23 cellular contexts compared by ENCODE assay signal in genomic region chr6:148164645-148165044, GRCh38.
DNase-seq lines count a peak whose midpoint lies in the region; ATAC-seq and TF ChIP-seq lines count a peak whose summit lies in the region.
"Had no signal": no experiment of that assay in that cellular context is flagged by ENCODE, and none has a peak within 500 bp of the region (broad histone marks: within the 10 kb centered on the region; RNA-seq: fewer than 3 reads in every experiment).

No MANE protein-coding gene starts in this region.

- CTCF ChIA-PET in IMR-90 (lab: Yijun Ruan, JAX) = interaction anchor here (3.2 kb wide), 1 partner anchor 658 kb away, joined by 30 read pairs; no protein-coding TSS in a partner anchor

- H3K79me1 ChIP-seq in IMR-90 (ENCODE audit: low read depth in 1 of 2, low read length in 2 of 2) = no peaks in the 10 kb centered on the region

- H3K27ac Mint-ChIP-seq in stimulated activated effector memory CD8-positive, alpha-beta T cell treated with anti-CD3 and anti-CD28 coated beads, Interleukin-12 subunit alpha, Interleukin-12 subunit beta, amount 100 ng/mL, for 72 hours = no peak overlapping the region
- no peak overlapping the region for H3K27ac Mint-ChIP-seq in activated naive CD4-positive, alpha-beta T cell treated with anti-CD3 and anti-CD28 coated beads, Interleukin-2, amount 50 U/mL, for 72 hours
- H3K27ac Mint-ChIP-seq: CD4-positive, alpha-beta memory T cell; HFFc6 had no signal

- H2BK5ac ChIP-seq in IMR-90 (ENCODE audit: low read depth, low read length, poor library complexity, severe bottlenecking) = no peak overlapping the region

- H3K9ac ChIP-seq in IMR-90 (ENCODE audit: low read depth, low read length) = no peak overlapping the region
- H3K9ac ChIP-seq: BLaER1, KMS-11 had no signal

- no peak overlapping the region for H2BK20ac ChIP-seq in IMR-90 (ENCODE audit: low read depth, low read length)

- H3K56ac ChIP-seq in IMR-90 (ENCODE audit: extremely low read depth, insufficient read depth, low read length) = no peak overlapping the region

- H2AK5ac ChIP-seq in IMR-90 (ENCODE audit: low read depth, low read length) = no peak overlapping the region

- no peaks in the 10 kb centered on the region for H3K9me3 ChIP-seq in IMR-90 (ENCODE audit: control insufficient read depth, insufficient read depth, low read length)
- H3K9me3 ChIP-seq: BLaER1, Caco-2, SJSA1 had no signal

- BruUV-seq in IMR-90 (replicated peaks; lab: Mats Ljungman, UMichigan) = no TSS peak

- H4K91ac ChIP-seq in IMR-90 (ENCODE audit: insufficient read depth, low read depth, low read length) = no peak overlapping the region

- intact Hi-C loops in IMR-90 (cut with micrococcal nuclease) = loop anchor here (5.0 to 10.0 kb wide), 2 partner anchors 410 to 772 kb away; no protein-coding TSS in a partner anchor

- dilution Hi-C loops in IMR-90 (cut with HindIII; ENCODE audit: low sequenced_read_pairs, unreplicated experiment) = no loop called here

- no peak for TF ChIP-seq POLR2A in IMR-90 (IDR thresholded peaks at IDR 0.05; ENCODE audit: low read depth, low read length)

- no peak overlapping the region for H4K5ac ChIP-seq in IMR-90 (ENCODE audit: low read depth, low read length)

- H2BK15ac ChIP-seq in IMR-90 (ENCODE audit: low read depth, low read length) = no peak overlapping the region

- TF ChIP-seq RAD21 in IMR-90 (IDR thresholded peaks at IDR 0.05; ENCODE audit: low read length) = no peak

- no peak overlapping the region for H3K18ac ChIP-seq in IMR-90 (ENCODE audit: low read depth, low read length)

- H3K36me3 ChIP-seq in IMR-90 (ENCODE audit: control insufficient read depth, insufficient read depth, low read length) = no peaks in the 10 kb centered on the region
- H3K36me3 ChIP-seq: BLaER1, SJSA1 had no signal

- no peaks in the 10 kb centered on the region for H3K9me1 ChIP-seq in IMR-90 (ENCODE audit: insufficient read depth, low read length)

- H4K20me1 ChIP-seq in IMR-90 (ENCODE audit: insufficient read depth, low read length) = no peaks in the 10 kb centered on the region
- H4K20me1 ChIP-seq: BLaER1 had no signal

- no peak overlapping the region for H3K27ac ChIP-seq in IMR-90 (ENCODE audit: insufficient read depth, low read length)
- H3K27ac ChIP-seq: BLaER1, KMS-11, SJSA1 had no signal

- DNase-seq in IMR-90 = no peak
- DNase-seq in OCI-M1 (lab: John Stamatoyannopoulos, UW) = peak; percentile 21
- DNase-seq in choroid plexus epithelial cell (ENCODE audit: low read depth) = peak; percentile 30
- DNase-seq in stimulated activated effector memory CD8-positive, alpha-beta T cell treated with anti-CD3 and anti-CD28 coated beads, Interleukin-12 subunit alpha, Interleukin-12 subunit beta, amount 100 ng/mL, for 72 hours (ENCODE audit: low spot score in 2 of 2) = no peak
- no peak for DNase-seq in NCI-H1417 treated with DMSO at 0.1 percent for 48 hours (lab: John Stamatoyannopoulos, UW)
- no peak for DNase-seq in activated naive CD4-positive, alpha-beta T cell treated with anti-CD3 and anti-CD28 coated beads, Interleukin-2, amount 50 U/mL, for 72 hours (ENCODE audit: low spot score in 2 of 2)
- DNase-seq: ACHN; Caco-2; CD4-positive, alpha-beta memory T cell; DMS 273 treated with DMSO at 0.1 percent for 48 hours; DMS79 treated with DMSO at 0.1 percent for 48 hours; H7; HFFc6; NCI-H1105; NCI-H1694 treated with DMSO at 0.1 percent for 48 hours; NCI-H2081 treated with DMSO at 0.1 percent for 48 hours; NCI-H2171 treated with DMSO at 0.1 percent for 48 hours; NCI-H526 had no signal

- no peak overlapping the region for H2AFZ ChIP-seq in IMR-90 (replicated peaks; ENCODE audit: low read length, poor library complexity)

- no peaks in the 10 kb centered on the region; the same call in 1 of the 2 replicates for H3K27me3 ChIP-seq in IMR-90 (ENCODE audit: control insufficient read depth, insufficient read depth, low read length)
- H3K27me3 ChIP-seq: BLaER1, SJSA1 had no signal

- H3K36me3 Mint-ChIP-seq in stimulated activated effector memory CD8-positive, alpha-beta T cell treated with anti-CD3 and anti-CD28 coated beads, Interleukin-12 subunit alpha, Interleukin-12 subunit beta, amount 100 ng/mL, for 72 hours = no peaks in the 10 kb centered on the region
- H3K36me3 Mint-ChIP-seq in activated naive CD4-positive, alpha-beta T cell treated with anti-CD3 and anti-CD28 coated beads, Interleukin-2, amount 50 U/mL, for 72 hours = no peaks in the 10 kb centered on the region
- H3K36me3 Mint-ChIP-seq: CD4-positive, alpha-beta memory T cell had no signal

- in situ Hi-C loops in IMR-90 (cut with MboI; ENCODE audit: low sequenced_read_pairs) = loop anchor here (5.0 to 25.0 kb wide), 2 partner anchors 657 to 1302 kb away; partner anchors contain the start of gene SAMD5

- POLR2A ChIA-PET in IMR-90 (lab: Charles Lee; ENCODE audit: unreplicated experiment) = no interaction called here

- no peak overlapping the region for H3K14ac ChIP-seq in IMR-90 (replicated peaks; ENCODE audit: low read depth, low read length)

- H2BK120ac ChIP-seq in IMR-90 (ENCODE audit: low read depth, low read length) = no peak overlapping the region

- H3K4ac ChIP-seq in IMR-90 (ENCODE audit: low read depth, low read length) = no peak overlapping the region

- H3K4me2 ChIP-seq in IMR-90 (ENCODE audit: low read depth, low read length) = no peak overlapping the region
- H3K4me2 ChIP-seq: BLaER1, KMS-11 had no signal

- H3K23ac ChIP-seq in IMR-90 (ENCODE audit: low read depth, low read length) = no peak overlapping the region

- no peaks in the 10 kb centered on the region for H3K4me1 ChIP-seq in IMR-90 (ENCODE audit: control insufficient read depth, insufficient read depth, low read length)
- H3K4me1 ChIP-seq: BLaER1, Caco-2, SJSA1 had no signal

- TF ChIP-seq CTCF in IMR-90 (conservative IDR thresholded peaks at IDR 0.05; ENCODE audit: low read depth, low read length) (no peak), choroid plexus epithelial cell (conservative IDR thresholded peaks at IDR 0.05; ENCODE audit: low read depth, low read length) (no peak)

- H2AK9ac ChIP-seq in IMR-90 (replicated peaks; ENCODE audit: low read depth, low read length, poor library complexity) = peak overlapping the region; percentile 10

- H3K4me1 Mint-ChIP-seq in stimulated activated effector memory CD8-positive, alpha-beta T cell treated with anti-CD3 and anti-CD28 coated beads, Interleukin-12 subunit alpha, Interleukin-12 subunit beta, amount 100 ng/mL, for 72 hours = no peaks in the 10 kb centered on the region
- H3K4me1 Mint-ChIP-seq: CD4-positive, alpha-beta memory T cell had no signal

- H3K4me3 ChIP-seq in IMR-90 (ENCODE audit: insufficient read depth, low read depth, low read length) (no peak overlapping the region), choroid plexus epithelial cell (ENCODE audit: low read depth, low read length) (no peak overlapping the region)
- H3K4me3 ChIP-seq: BLaER1, SJSA1 had no signal

- H3K9me3 Mint-ChIP-seq in stimulated activated effector memory CD8-positive, alpha-beta T cell treated with anti-CD3 and anti-CD28 coated beads, Interleukin-12 subunit alpha, Interleukin-12 subunit beta, amount 100 ng/mL, for 72 hours = no peaks in the 10 kb centered on the region
- H3K9me3 Mint-ChIP-seq in activated naive CD4-positive, alpha-beta T cell treated with anti-CD3 and anti-CD28 coated beads, Interleukin-2, amount 50 U/mL, for 72 hours = no peaks in the 10 kb centered on the region
- H3K9me3 Mint-ChIP-seq: HFFc6 had no signal

- WGBS in IMR-90 (ENCODE audit: extremely low coverage in 2 of 2, insufficient read length in 1 of 2), 2 experiments = no CpG with 5 or more reads among the region's 4 CpGs

- no peak overlapping the region for H4K8ac ChIP-seq in IMR-90 (ENCODE audit: low read depth in 2 of 2, low read length in 2 of 2)

- H3K4me3 Mint-ChIP-seq in stimulated activated effector memory CD8-positive, alpha-beta T cell treated with anti-CD3 and anti-CD28 coated beads, Interleukin-12 subunit alpha, Interleukin-12 subunit beta, amount 100 ng/mL, for 72 hours = no peak overlapping the region
- H3K4me3 Mint-ChIP-seq: CD4-positive, alpha-beta memory T cell; HFFc6 had no signal

- no peak for ATAC-seq in IMR-90 (ENCODE audit: low read depth)
- peak; percentile 19 for ATAC-seq in stimulated activated effector memory CD8-positive, alpha-beta T cell treated with anti-CD3 and anti-CD28 coated beads, Interleukin-12 subunit alpha, Interleukin-12 subunit beta, amount 100 ng/mL, for 72 hours
- no peak for ATAC-seq in GM18498 (IDR thresholded peaks at IDR 0.05; ENCODE audit: unreplicated experiment)
- no peak for ATAC-seq in activated naive CD4-positive, alpha-beta T cell treated with anti-CD3 and anti-CD28 coated beads, Interleukin-2, amount 50 U/mL, for 72 hours
- ATAC-seq: Right ventricle myocardium inferior had no signal

TF ChIP-seq in IMR-90, 13 proteins besides CTCF, POLR2A, EP300 and RAD21:
- no peak for TF ChIP-seq CEBPB (IDR thresholded peaks at IDR 0.05; ENCODE audit: low read depth, low read length)
- no peak for TF ChIP-seq CHD1 (IDR thresholded peaks at IDR 0.05; ENCODE audit: low read depth, low read length)
- TF ChIP-seq FOS (IDR thresholded peaks at IDR 0.05; ENCODE audit: low read depth, low read length) = no peak
- TF ChIP-seq MXI1 (IDR thresholded peaks at IDR 0.05; ENCODE audit: borderline replicate concordance, low read depth, low read length) = no peak
- TF ChIP-seq MAFK (IDR thresholded peaks at IDR 0.05; ENCODE audit: low read depth, low read length) = no peak

Comparison
In these comparisons a context has a peak if more than half of its experiments do, and no peak if none do; other contexts are left out.
1. DNase-seq: peak in OCI-M1 (single experiment) and choroid plexus epithelial cell (single experiment); none in IMR-90 (single experiment), stimulated activated effector memory CD8-positive, alpha-beta T cell treated with anti-CD3 and anti-CD28 coated beads, Interleukin-12 subunit alpha, Interleukin-12 subunit beta, amount 100 ng/mL, for 72 hours (0 of 2), NCI-H1417 treated with DMSO at 0.1 percent for 48 hours (single experiment) and activated naive CD4-positive, alpha-beta T cell treated with anti-CD3 and anti-CD28 coated beads, Interleukin-2, amount 50 U/mL, for 72 hours (0 of 2).